Comparison of ENCODE assay signal across 3 cellular contexts in the genomic region with DNA sequence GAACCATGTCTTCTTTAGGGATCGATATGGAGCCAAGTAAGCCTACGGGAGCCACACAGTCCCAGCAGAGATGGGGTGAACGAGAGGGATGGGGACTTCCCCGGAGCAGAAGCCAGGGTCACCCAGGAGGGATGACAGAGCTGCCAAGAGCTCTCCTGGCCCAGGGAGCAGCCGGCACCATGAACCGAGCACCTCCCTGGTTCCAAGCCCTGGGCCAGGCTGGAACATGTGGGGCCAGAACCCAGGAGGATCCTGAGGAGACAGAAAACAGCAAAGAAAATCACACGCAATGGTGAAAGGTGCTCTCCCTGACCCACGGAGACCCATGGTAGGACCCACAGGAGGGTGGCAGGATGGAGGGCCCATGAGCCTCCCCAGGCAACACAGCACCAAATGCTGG. TPM values are rescaled to one million over a fixed set of nuclear protein-coding genes. Genes with fewer than 3 reads are reported as not detected.
"Had no signal": no experiment of that assay in that cellular context is flagged by ENCODE, and none has a peak within 500 bp of the region (broad histone marks: within the 10 kb centered on the region; RNA-seq: fewer than 3 reads in every experiment).

No MANE protein-coding gene starts in this region.

RNA-seq across cellular contexts. Expression of a gene that starts 18.1 kb away (rescaled TPM):
- total RNA-seq: PC-3, Right ventricle myocardium superior, SJSA1 had no signal
